Comparison of ENCODE assay signal across 1 cellular context in the genomic region with DNA sequence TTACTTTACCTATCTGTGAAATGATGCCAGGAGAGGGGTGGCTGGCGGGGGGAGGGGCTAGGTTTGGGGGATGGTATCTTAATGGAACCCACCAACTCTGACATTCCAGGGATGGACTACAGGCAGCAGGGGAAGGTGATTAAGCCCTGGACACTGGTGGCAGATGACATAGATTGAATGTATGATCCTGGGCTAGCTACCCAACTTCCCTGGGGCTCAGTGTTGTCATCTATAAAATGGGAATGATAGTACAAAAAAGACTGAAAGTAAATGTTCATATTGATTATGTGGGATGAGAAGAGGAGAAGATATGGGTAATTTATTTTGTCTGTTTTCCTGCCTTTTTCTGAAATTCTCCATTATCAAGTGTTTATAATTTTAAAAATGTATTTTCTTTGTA.
TF ChIP-seq lines count a peak whose summit lies in the region.

No MANE protein-coding gene starts in this region.

TF ChIP-seq in H1, 55 proteins besides CTCF, POLR2A, EP300 and RAD21 (continued from another document):
- no peak for TF ChIP-seq HDAC6 (IDR thresholded peaks at IDR 0.05; ENCODE audit: low read depth, low read length)
- TF ChIP-seq, protein P1, sequence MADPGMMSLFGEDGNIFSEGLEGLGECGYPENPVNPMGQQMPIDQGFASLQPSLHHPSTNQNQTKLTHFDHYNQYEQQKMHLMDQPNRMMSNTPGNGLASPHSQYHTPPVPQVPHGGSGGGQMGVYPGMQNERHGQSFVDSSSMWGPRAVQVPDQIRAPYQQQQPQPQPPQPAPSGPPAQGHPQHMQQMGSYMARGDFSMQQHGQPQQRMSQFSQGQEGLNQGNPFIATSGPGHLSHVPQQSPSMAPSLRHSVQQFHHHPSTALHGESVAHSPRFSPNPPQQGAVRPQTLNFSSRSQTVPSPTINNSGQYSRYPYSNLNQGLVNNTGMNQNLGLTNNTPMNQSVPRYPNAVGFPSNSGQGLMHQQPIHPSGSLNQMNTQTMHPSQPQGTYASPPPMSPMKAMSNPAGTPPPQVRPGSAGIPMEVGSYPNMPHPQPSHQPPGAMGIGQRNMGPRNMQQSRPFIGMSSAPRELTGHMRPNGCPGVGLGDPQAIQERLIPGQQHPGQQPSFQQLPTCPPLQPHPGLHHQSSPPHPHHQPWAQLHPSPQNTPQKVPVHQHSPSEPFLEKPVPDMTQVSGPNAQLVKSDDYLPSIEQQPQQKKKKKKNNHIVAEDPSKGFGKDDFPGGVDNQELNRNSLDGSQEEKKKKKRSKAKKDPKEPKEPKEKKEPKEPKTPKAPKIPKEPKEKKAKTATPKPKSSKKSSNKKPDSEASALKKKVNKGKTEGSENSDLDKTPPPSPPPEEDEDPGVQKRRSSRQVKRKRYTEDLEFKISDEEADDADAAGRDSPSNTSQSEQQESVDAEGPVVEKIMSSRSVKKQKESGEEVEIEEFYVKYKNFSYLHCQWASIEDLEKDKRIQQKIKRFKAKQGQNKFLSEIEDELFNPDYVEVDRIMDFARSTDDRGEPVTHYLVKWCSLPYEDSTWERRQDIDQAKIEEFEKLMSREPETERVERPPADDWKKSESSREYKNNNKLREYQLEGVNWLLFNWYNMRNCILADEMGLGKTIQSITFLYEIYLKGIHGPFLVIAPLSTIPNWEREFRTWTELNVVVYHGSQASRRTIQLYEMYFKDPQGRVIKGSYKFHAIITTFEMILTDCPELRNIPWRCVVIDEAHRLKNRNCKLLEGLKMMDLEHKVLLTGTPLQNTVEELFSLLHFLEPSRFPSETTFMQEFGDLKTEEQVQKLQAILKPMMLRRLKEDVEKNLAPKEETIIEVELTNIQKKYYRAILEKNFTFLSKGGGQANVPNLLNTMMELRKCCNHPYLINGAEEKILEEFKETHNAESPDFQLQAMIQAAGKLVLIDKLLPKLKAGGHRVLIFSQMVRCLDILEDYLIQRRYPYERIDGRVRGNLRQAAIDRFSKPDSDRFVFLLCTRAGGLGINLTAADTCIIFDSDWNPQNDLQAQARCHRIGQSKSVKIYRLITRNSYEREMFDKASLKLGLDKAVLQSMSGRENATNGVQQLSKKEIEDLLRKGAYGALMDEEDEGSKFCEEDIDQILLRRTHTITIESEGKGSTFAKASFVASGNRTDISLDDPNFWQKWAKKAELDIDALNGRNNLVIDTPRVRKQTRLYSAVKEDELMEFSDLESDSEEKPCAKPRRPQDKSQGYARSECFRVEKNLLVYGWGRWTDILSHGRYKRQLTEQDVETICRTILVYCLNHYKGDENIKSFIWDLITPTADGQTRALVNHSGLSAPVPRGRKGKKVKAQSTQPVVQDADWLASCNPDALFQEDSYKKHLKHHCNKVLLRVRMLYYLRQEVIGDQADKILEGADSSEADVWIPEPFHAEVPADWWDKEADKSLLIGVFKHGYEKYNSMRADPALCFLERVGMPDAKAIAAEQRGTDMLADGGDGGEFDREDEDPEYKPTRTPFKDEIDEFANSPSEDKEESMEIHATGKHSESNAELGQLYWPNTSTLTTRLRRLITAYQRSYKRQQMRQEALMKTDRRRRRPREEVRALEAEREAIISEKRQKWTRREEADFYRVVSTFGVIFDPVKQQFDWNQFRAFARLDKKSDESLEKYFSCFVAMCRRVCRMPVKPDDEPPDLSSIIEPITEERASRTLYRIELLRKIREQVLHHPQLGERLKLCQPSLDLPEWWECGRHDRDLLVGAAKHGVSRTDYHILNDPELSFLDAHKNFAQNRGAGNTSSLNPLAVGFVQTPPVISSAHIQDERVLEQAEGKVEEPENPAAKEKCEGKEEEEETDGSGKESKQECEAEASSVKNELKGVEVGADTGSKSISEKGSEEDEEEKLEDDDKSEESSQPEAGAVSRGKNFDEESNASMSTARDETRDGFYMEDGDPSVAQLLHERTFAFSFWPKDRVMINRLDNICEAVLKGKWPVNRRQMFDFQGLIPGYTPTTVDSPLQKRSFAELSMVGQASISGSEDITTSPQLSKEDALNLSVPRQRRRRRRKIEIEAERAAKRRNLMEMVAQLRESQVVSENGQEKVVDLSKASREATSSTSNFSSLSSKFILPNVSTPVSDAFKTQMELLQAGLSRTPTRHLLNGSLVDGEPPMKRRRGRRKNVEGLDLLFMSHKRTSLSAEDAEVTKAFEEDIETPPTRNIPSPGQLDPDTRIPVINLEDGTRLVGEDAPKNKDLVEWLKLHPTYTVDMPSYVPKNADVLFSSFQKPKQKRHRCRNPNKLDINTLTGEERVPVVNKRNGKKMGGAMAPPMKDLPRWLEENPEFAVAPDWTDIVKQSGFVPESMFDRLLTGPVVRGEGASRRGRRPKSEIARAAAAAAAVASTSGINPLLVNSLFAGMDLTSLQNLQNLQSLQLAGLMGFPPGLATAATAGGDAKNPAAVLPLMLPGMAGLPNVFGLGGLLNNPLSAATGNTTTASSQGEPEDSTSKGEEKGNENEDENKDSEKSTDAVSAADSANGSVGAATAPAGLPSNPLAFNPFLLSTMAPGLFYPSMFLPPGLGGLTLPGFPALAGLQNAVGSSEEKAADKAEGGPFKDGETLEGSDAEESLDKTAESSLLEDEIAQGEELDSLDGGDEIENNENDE (IDR thresholded peaks at IDR 0.05; ENCODE audit: insufficient replicate concordance, low read length) = no peak
- no peak for TF ChIP-seq CBX5 (IDR thresholded peaks at IDR 0.05; ENCODE audit: low read depth, low read length)
- TF ChIP-seq TAF1 (IDR thresholded peaks at IDR 0.05; ENCODE audit: low read depth, low read length) = no peak
